In the genomic region with DNA sequence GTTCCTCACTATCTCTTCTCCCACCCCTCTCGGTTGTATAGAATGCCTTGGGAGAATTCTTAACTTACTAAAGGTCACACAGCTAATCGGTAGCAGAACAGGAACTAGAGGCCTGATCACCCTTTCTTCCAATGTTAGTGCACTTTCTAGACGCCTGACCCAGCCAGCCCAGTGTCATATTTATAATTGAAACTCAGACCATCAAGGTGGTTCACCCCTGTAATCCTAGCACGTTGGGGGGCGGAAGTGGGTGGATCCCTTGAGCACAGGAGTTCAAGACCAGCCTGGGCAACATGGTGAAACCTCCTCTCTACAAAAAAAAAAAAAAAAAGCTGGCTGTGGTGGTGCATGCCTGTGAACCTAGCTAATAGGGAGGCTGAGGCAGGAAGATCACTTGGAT, we compare ENCODE assay signal across 11 cellular contexts. TPM values are rescaled to one million over a fixed set of nuclear protein-coding genes. Genes with fewer than 3 reads are reported as not detected.
DNase-seq lines count a peak whose midpoint lies in the region; ATAC-seq and TF ChIP-seq lines count a peak whose summit lies in the region.
"Had no signal": no experiment of that assay in that cellular context is flagged by ENCODE, and none has a peak within 500 bp of the region (broad histone marks: within the 10 kb centered on the region; RNA-seq: fewer than 3 reads in every experiment).

No MANE protein-coding gene starts in this region.

- H3K27ac ChIP-seq in PC-3 (ENCODE audit: low read length) (no peak overlapping the region), smooth muscle cell (ENCODE audit: low read depth) (peak overlapping the region; percentile 10)
- H3K27ac ChIP-seq: Peyer's patch had no signal

- ATAC-seq in activated T-cell treated with anti-CD3 and anti-CD28 coated beads, Interleukin-2, amount 50 U/mL, for 72 hours (replicated peaks in 1 of 2): no peak
- ATAC-seq in PC-3 (no peak), HG03432 (IDR thresholded peaks at IDR 0.05; ENCODE audit: unreplicated experiment) (no peak), GM18505 (IDR thresholded peaks at IDR 0.05; ENCODE audit: unreplicated experiment) (no peak)

- TF ChIP-seq CTCF in PC-3 (conservative IDR thresholded peaks at IDR 0.05; ENCODE audit: low read depth, low read length) (no peak), endothelial cell (IDR thresholded peaks at IDR 0.05; ENCODE audit: unreplicated experiment) (no peak), smooth muscle cell (IDR thresholded peaks at IDR 0.05; ENCODE audit: borderline replicate concordance, insufficient read depth, poor library complexity, severe bottlenecking) (no peak)

- H3K27ac Mint-ChIP-seq in activated T-cell treated with anti-CD3 and anti-CD28 coated beads, Interleukin-2, amount 50 U/mL, for 72 hours: peak overlapping the region; percentile 0
- H3K27ac Mint-ChIP-seq in endothelial cell (ENCODE audit: unreplicated experiment): no peak overlapping the region

- no peaks in the 10 kb centered on the region for H3F3A ChIP-seq in PC-3 (ENCODE audit: low read length, unreplicated experiment)
- peaks cover 3% of the 10 kb centered on the region for H3F3A ChIP-seq in smooth muscle cell (ENCODE audit: low read depth)

- peaks cover 11% of the 10 kb centered on the region for H3K4me1 ChIP-seq in PC-3 (ENCODE audit: insufficient read depth, low read length)
- H3K4me1 ChIP-seq in smooth muscle cell (ENCODE audit: low read depth): peaks cover 9% of the 10 kb centered on the region

- intact Hi-C loops in PC-3 (cut with micrococcal nuclease): no loop called here

- POLR2A ChIA-PET in PC-3 (lab: Charles Lee; ENCODE audit: unreplicated experiment): no interaction called here

- H3K4me3 ChIP-seq in PC-3 (ENCODE audit: low read length) (no peak overlapping the region), smooth muscle cell (peak overlapping the region; percentile 94)

- H3K4me2 ChIP-seq in PC-3 (ENCODE audit: low read length) (0 out of 2 replicates have a peak overlapping the region, but pooled peaks have one; percentile 97), smooth muscle cell (peak overlapping the region; percentile 96)

- H3K4me3 Mint-ChIP-seq in activated T-cell treated with anti-CD3 and anti-CD28 coated beads, Interleukin-2, amount 50 U/mL, for 72 hours: peak overlapping the region; percentile 48 to 94
- peak overlapping the region; percentile 99 for H3K4me3 Mint-ChIP-seq in endothelial cell (ENCODE audit: unreplicated experiment)

- CTCF ChIA-PET in PC-3 (lab: Charles Lee): no interaction called here

- no peak for TF ChIP-seq POLR2A in GM18505 (IDR thresholded peaks at IDR 0.05; ENCODE audit: borderline replicate concordance, extremely low read depth, insufficient read depth, insufficient read length)

- H3K27me3 Mint-ChIP-seq in activated T-cell treated with anti-CD3 and anti-CD28 coated beads, Interleukin-2, amount 50 U/mL, for 72 hours (ENCODE audit: low read depth): no peaks in the 10 kb centered on the region
- peaks cover 8% of the 10 kb centered on the region for H3K27me3 Mint-ChIP-seq in endothelial cell (ENCODE audit: unreplicated experiment)

- peaks cover 2% of the 10 kb centered on the region in 2 donors for H3K36me3 Mint-ChIP-seq in activated T-cell treated with anti-CD3 and anti-CD28 coated beads, Interleukin-2, amount 50 U/mL, for 72 hours (ENCODE audit: insufficient read depth in 2 of 2)
- H3K36me3 Mint-ChIP-seq in endothelial cell (ENCODE audit: low read depth, unreplicated experiment): peaks cover 3% of the 10 kb centered on the region

- H3K9me2 ChIP-seq in PC-3 (replicated peaks; ENCODE audit: low read length): no peaks in the 10 kb centered on the region

- no peak overlapping the region for H2AFZ ChIP-seq in PC-3 (ENCODE audit: low read length)
- no peak overlapping the region for H2AFZ ChIP-seq in smooth muscle cell (ENCODE audit: low read depth)

- DNase-seq in activated T-cell treated with anti-CD3 and anti-CD28 coated beads, Interleukin-2, amount 50 U/mL, for 72 hours: no peak
- no peak for DNase-seq in activated T-cell treated with anti-CD3 and anti-CD28 coated beads, Interleukin-2, amount 50 U/mL, for 48 hours
- DNase-seq in PC-3: no peak
- DNase-seq in endothelial cell (ENCODE audit: low spot score): no peak
- no peak for DNase-seq in smooth muscle cell (lab: John Stamatoyannopoulos, UW; ENCODE audit: unreplicated experiment)
- DNase-seq in HT-29 (ENCODE audit: low spot score): no peak
- DNase-seq: kidney glomerular epithelial cell, Peyer's patch had no signal

- H3K4me1 Mint-ChIP-seq in activated T-cell treated with anti-CD3 and anti-CD28 coated beads, Interleukin-2, amount 50 U/mL, for 72 hours (ENCODE audit: low read depth): peaks cover 43% of the 10 kb centered on the region
- H3K4me1 Mint-ChIP-seq in endothelial cell (ENCODE audit: unreplicated experiment): peaks cover 24% of the 10 kb centered on the region

- H3K79me2 ChIP-seq in PC-3 (ENCODE audit: low read length) (peaks cover 28% of the 10 kb centered on the region), smooth muscle cell (ENCODE audit: low read depth) (peaks cover 64% of the 10 kb centered on the region)

- BruUV-seq in PC-3 (replicated peaks; lab: Mats Ljungman, UMichigan): no TSS peak

- H3K36me3 ChIP-seq in PC-3 (ENCODE audit: low read depth, low read length) (no peaks in the 10 kb centered on the region), smooth muscle cell (ENCODE audit: low read depth) (no peaks in the 10 kb centered on the region)
- H3K36me3 ChIP-seq: Peyer's patch had no signal

- H3K27me3 ChIP-seq in PC-3 (ENCODE audit: low read length) (no peaks in the 10 kb centered on the region), smooth muscle cell (ENCODE audit: low read depth) (no peaks in the 10 kb centered on the region)
- H3K27me3 ChIP-seq: Peyer's patch had no signal

- H3K9me3 ChIP-seq in PC-3 (ENCODE audit: low read length): no peaks in the 10 kb centered on the region
- H3K9me3 ChIP-seq in smooth muscle cell (replicated peaks; ENCODE audit: low read depth): no peaks in the 10 kb centered on the region
- H3K9me3 ChIP-seq: Peyer's patch had no signal

- H3K9me3 Mint-ChIP-seq in activated T-cell treated with anti-CD3 and anti-CD28 coated beads, Interleukin-2, amount 50 U/mL, for 72 hours: no peaks in the 10 kb centered on the region
- no peaks in the 10 kb centered on the region for H3K9me3 Mint-ChIP-seq in endothelial cell (ENCODE audit: unreplicated experiment)

- no peak overlapping the region for H3K9ac ChIP-seq in PC-3 (ENCODE audit: low read length)
- peak overlapping the region; percentile 94 for H3K9ac ChIP-seq in smooth muscle cell (ENCODE audit: low read depth)

- 72% methylated on average over 5 of the region's 5 CpGs for WGBS in smooth muscle cell (ENCODE audit: low lambda C conversion rate)

- H4K20me1 ChIP-seq in PC-3 (ENCODE audit: low read length) (no peaks in the 10 kb centered on the region), smooth muscle cell (ENCODE audit: low read depth) (peaks cover 56% of the 10 kb centered on the region)

RNA-seq across cellular contexts. Expression of a gene that starts 1.8 kb away (rescaled TPM):
- total RNA-seq in activated T-cell treated with anti-CD3 and anti-CD28 coated beads, Interleukin-2, amount 50 U/mL, for 72 hours: 10 to 100 TPM; 16.1 to 22.5 TPM
- total RNA-seq in PC-3 (2014; rRNA removed): 3.7 and 4.6 TPM in 2 replicates
- total RNA-seq in endothelial cell (ENCODE audit: unreplicated experiment): 21.9 TPM
- 21.0 and 21.6 TPM in 2 replicates for total RNA-seq in smooth muscle cell
- polyA plus RNA-seq in smooth muscle cell: 26.1 and 36.0 TPM in 2 replicates
- total RNA-seq in HT-29 (2014; rRNA removed; shearing (Covaris generic)): 2.2 and 4.6 TPM in 2 replicates

RNA-seq across cellular contexts. Expression of a gene that starts 49.2 kb away (rescaled TPM):
- 100 to 1,000 TPM; 445 to 502 TPM for total RNA-seq in activated T-cell treated with anti-CD3 and anti-CD28 coated beads, Interleukin-2, amount 50 U/mL, for 72 hours
- total RNA-seq in PC-3 (2014; rRNA removed) (not detected in 2 replicates), endothelial cell (ENCODE audit: unreplicated experiment) (88.1 TPM), smooth muscle cell (462 and 556 TPM in 2 replicates)
- polyA plus RNA-seq in smooth muscle cell: 280 and 356 TPM in 2 replicates
- total RNA-seq in HT-29 (2014; rRNA removed; shearing (Covaris generic)): not detected in 2 replicates

RNA-seq across cellular contexts. Expression of a gene that starts 56.7 kb away (rescaled TPM):
- not detected for total RNA-seq in activated T-cell treated with anti-CD3 and anti-CD28 coated beads, Interleukin-2, amount 50 U/mL, for 72 hours
- total RNA-seq in PC-3 (2014; rRNA removed) (not detected in 2 replicates), endothelial cell (ENCODE audit: unreplicated experiment) (not detected), smooth muscle cell (not detected in 2 replicates)
- not detected in 2 replicates for polyA plus RNA-seq in smooth muscle cell
- total RNA-seq in HT-29 (2014; rRNA removed; shearing (Covaris generic)): not detected in 2 replicates
- total RNA-seq: Peyer's patch, pulmonary artery endothelial cell had no signal

Comparison
In these comparisons a context has a peak if more than half of its experiments do, and no peak if none do; other contexts are left out.
1. RNA of a gene that starts 49.2 kb away (total RNA-seq): 445 to 502 TPM in activated T-cell treated with anti-CD3 and anti-CD28 coated beads, Interleukin-2, amount 50 U/mL, for 72 hours, 462 to 556 TPM in smooth muscle cell and 88.1 TPM in endothelial cell (single experiment); not detected in PC-3 and not detected in HT-29; every median in the first group is over 10 times any median in the second.